In the genomic region with DNA sequence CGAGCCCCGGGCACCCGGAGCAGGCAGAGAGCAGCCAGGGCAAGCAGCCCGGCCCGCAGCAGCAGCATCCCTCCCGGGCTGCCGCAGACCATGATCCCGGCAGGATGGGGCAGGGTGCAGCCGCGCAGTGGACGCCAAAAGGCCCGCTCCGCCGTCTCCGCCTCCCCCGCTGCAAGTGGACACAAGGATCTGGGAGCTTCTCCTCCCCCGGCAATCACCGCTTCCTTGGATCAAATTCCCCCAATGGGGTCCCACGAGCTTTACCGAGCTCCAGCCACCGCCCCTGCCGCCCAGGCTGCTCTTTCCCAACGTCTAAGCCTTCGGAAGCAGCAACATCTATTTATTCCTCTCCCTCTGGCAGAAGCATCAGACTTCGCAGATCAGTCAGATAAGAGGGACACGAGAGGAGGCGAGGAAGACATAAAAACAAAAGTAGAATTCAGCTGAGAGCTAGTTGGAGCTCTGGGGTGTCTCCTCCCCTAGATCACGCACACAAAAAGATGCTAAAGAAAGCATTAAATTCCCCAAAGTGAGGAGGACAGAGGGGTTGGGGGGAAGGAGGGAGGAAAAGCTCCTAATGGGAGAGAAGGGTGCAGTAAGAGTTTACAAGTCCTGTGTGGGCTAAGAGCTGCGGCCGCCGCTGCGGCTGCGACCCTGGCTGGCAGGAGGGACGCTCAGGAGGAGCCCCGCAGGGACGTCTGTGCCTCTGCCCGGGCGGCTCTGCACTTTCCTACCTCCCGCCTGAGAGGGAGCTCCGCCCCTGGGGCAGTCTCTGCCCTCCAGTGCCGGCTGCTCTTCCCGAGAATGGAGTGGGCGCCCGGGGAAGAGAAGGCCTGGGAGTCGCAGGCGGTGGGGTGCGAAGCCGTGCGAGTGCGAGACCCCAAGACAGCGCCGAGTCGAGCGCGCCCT, we compare ENCODE assay signal across 8 cellular contexts. TPM values are rescaled to one million over a fixed set of nuclear protein-coding genes. Genes with fewer than 3 reads are reported as not detected.
DNase-seq lines count a peak whose midpoint lies in the region; ATAC-seq, FAIRE-seq and TF ChIP-seq lines count a peak whose summit lies in the region.

Gene FRZB, minus strand, starts transcription at position 177 of the 909 bp plus-strand sequence. Its CDS starts 85 bp downstream, at position 92.

- no peak within 1 kb of the TSS for H4K91ac ChIP-seq in IMR-90 (ENCODE audit: insufficient read depth, low read depth, low read length)

- peak within 1 kb of the TSS; percentile 58 for H2AK9ac ChIP-seq in IMR-90 (replicated peaks; ENCODE audit: low read depth, low read length, poor library complexity)

- H3K27ac ChIP-seq in IMR-90 (ENCODE audit: insufficient read depth, low read length) = no peak within 1 kb of the TSS
- no peak within 1 kb of the TSS for H3K27ac ChIP-seq in pancreas

- POLR2A ChIA-PET in IMR-90 (lab: Charles Lee; ENCODE audit: unreplicated experiment) = no interaction called here

- BruUV-seq in Calu3 (replicated peaks; lab: Mats Ljungman, UMichigan) (no TSS peak), IMR-90 (replicated peaks; lab: Mats Ljungman, UMichigan) (no TSS peak)

- no peak for TF ChIP-seq RAD21 in IMR-90 (IDR thresholded peaks at IDR 0.05; ENCODE audit: low read length)

- no peak within 1 kb of the TSS for H2BK5ac ChIP-seq in IMR-90 (ENCODE audit: low read depth, low read length, poor library complexity, severe bottlenecking)

- no peaks in the 10 kb centered on the region for H4K20me1 ChIP-seq in IMR-90 (ENCODE audit: insufficient read depth, low read length)

- H3K27me3 Mint-ChIP-seq in Calu3 (ENCODE audit: unreplicated experiment) = peaks cover 18% of the 10 kb centered on the region

- H3K56ac ChIP-seq in IMR-90 (ENCODE audit: extremely low read depth, insufficient read depth, low read length) = no peak within 1 kb of the TSS

- peak within 1 kb of the TSS; percentile 65 for H3K23ac ChIP-seq in IMR-90 (ENCODE audit: low read depth, low read length)

- H4K8ac ChIP-seq in IMR-90 (ENCODE audit: low read depth in 2 of 2, low read length in 2 of 2) = peak within 1 kb of the TSS in 1 of 2 experiments; percentile 67; a peak in 1 of 4 replicates

- no peak for TF ChIP-seq CTCF in Calu3 (IDR thresholded peaks at IDR 0.05; ENCODE audit: unreplicated experiment)
- TF ChIP-seq CTCF in IMR-90 (conservative IDR thresholded peaks at IDR 0.05; ENCODE audit: low read depth, low read length) = no peak
- no peak for TF ChIP-seq CTCF in pancreas (IDR thresholded peaks at IDR 0.05)

- H3K27ac Mint-ChIP-seq in Calu3 (ENCODE audit: unreplicated experiment) = peak within 1 kb of the TSS; percentile 23

- H3K4me3 Mint-ChIP-seq in Calu3 (ENCODE audit: low read depth, unreplicated experiment) = peak within 1 kb of the TSS; percentile 82

- H3K9me1 ChIP-seq in IMR-90 (ENCODE audit: insufficient read depth, low read length) = 0 out of 2 replicates have a peak, but pooled peaks cover 4% of the 10 kb centered on the region

- no peaks in the 10 kb centered on the region for H3K9me3 ChIP-seq in IMR-90 (ENCODE audit: control insufficient read depth, insufficient read depth, low read length)
- H3K9me3 ChIP-seq in adipocyte (ENCODE audit: control insufficient read depth, low read length) = no peaks in the 10 kb centered on the region
- H3K9me3 ChIP-seq in pancreas = no peaks in the 10 kb centered on the region

- no peak for TF ChIP-seq POLR2A in IMR-90 (IDR thresholded peaks at IDR 0.05; ENCODE audit: low read depth, low read length)

- DNase-seq in Calu3 (peak; percentile 54), IMR-90 (peak; percentile 73), adipocyte (ENCODE audit: low read depth) (peak; percentile 93), Right ventricle myocardium superior (peak; percentile 74), pancreas (peak; percentile 7 to 73 (median 43)), superior temporal gyrus (ENCODE audit: extremely low spot score) (no peak)

- H3K4me1 ChIP-seq in IMR-90 (ENCODE audit: control insufficient read depth, insufficient read depth, low read length) (peaks cover 3% of the 10 kb centered on the region; the same call in 1 of the 2 replicates), adipocyte (ENCODE audit: control insufficient read depth, insufficient read depth, low read length) (peaks cover 6% of the 10 kb centered on the region), pancreas (peaks cover 0 to 5% (median 0%) of the 10 kb centered on the region in 3 donors)

- H2AFZ ChIP-seq in IMR-90 (replicated peaks; ENCODE audit: low read length, poor library complexity) = peak within 1 kb of the TSS; percentile 96

- H3K4me1 Mint-ChIP-seq in Calu3 (ENCODE audit: low read depth, unreplicated experiment) = peaks cover 13% of the 10 kb centered on the region

- peak; percentile 86 for ATAC-seq in IMR-90 (ENCODE audit: low read depth)
- peak; percentile 86 for ATAC-seq in Right ventricle myocardium superior (ENCODE audit: poor library complexity)
- peak; percentile 55 to 88 (median 81) for ATAC-seq in pancreas
- ATAC-seq in GM21515 (IDR thresholded peaks at IDR 0.05; ENCODE audit: unreplicated experiment) = no peak
- no peak for ATAC-seq in GM21737 (IDR thresholded peaks at IDR 0.05; ENCODE audit: unreplicated experiment)

- 0 out of 2 replicates have a peak within 1 kb of the TSS, but pooled peaks have one; percentile 14 for H2BK120ac ChIP-seq in IMR-90 (ENCODE audit: low read depth, low read length)

- in situ Hi-C loops in IMR-90 (cut with MboI; ENCODE audit: low sequenced_read_pairs) = no loop called here

- no peak for FAIRE-seq in pancreas (lab: Jason Lieb, UNC)

- peaks cover 9% of the 10 kb centered on the region for H3K36me3 Mint-ChIP-seq in Calu3 (ENCODE audit: insufficient read depth, unreplicated experiment)

- peak within 1 kb of the TSS; percentile 29; the same call in 1 of the 2 replicates for H3K4ac ChIP-seq in IMR-90 (ENCODE audit: low read depth, low read length)

- no peak within 1 kb of the TSS for H2BK15ac ChIP-seq in IMR-90 (ENCODE audit: low read depth, low read length)

- H3K36me3 ChIP-seq in IMR-90 (ENCODE audit: control insufficient read depth, insufficient read depth, low read length) (no peaks in the 10 kb centered on the region), adipocyte (ENCODE audit: control insufficient read depth, insufficient read depth, low read length, severe bottlenecking) (no peaks in the 10 kb centered on the region), pancreas (no peaks in the 10 kb centered on the region)

- peak within 1 kb of the TSS; percentile 14; the same call in 1 of the 2 replicates for H3K14ac ChIP-seq in IMR-90 (replicated peaks; ENCODE audit: low read depth, low read length)

- CTCF ChIA-PET in Calu3 (lab: Charles Lee) = interaction anchor here (0.6 to 1.9 kb wide), 5 partner anchors 23 to 226 kb away, joined by 3 to 6 read pairs (median 4); no protein-coding TSS in a partner anchor
- CTCF ChIA-PET in IMR-90 (lab: Yijun Ruan, JAX) = interaction anchor here (1.5 kb wide), 1 partner anchor 114 kb away, joined by 3 read pairs; no protein-coding TSS in a partner anchor

- no peaks in the 10 kb centered on the region for H3K9me3 Mint-ChIP-seq in Calu3 (ENCODE audit: low read depth, unreplicated experiment)

- no peak within 1 kb of the TSS for H4K5ac ChIP-seq in IMR-90 (ENCODE audit: low read depth, low read length)

- no peaks in the 10 kb centered on the region for H3K79me1 ChIP-seq in IMR-90 (ENCODE audit: low read depth in 1 of 2, low read length in 2 of 2)

- H3K9ac ChIP-seq in IMR-90 (ENCODE audit: low read depth, low read length) = peak within 1 kb of the TSS; percentile 41
- H3K9ac ChIP-seq in adipocyte (ENCODE audit: low read length) = peak within 1 kb of the TSS; percentile 78

- peak within 1 kb of the TSS; percentile 83 for H3K4me2 ChIP-seq in IMR-90 (ENCODE audit: low read depth, low read length)

- H3K18ac ChIP-seq in IMR-90 (ENCODE audit: low read depth, low read length) = no peak within 1 kb of the TSS

- H3K27me3 ChIP-seq in IMR-90 (ENCODE audit: control insufficient read depth, insufficient read depth, low read length) (no peaks in the 10 kb centered on the region), adipocyte (replicated peaks; ENCODE audit: control insufficient read depth, insufficient read depth, low read length) (no peaks in the 10 kb centered on the region), pancreas (no peaks in the 10 kb centered on the region)

- H3K4me3 ChIP-seq in IMR-90 (ENCODE audit: insufficient read depth, low read depth, low read length) = peak within 1 kb of the TSS; percentile 48
- peak within 1 kb of the TSS; percentile 84 for H3K4me3 ChIP-seq in adipocyte (ENCODE audit: low read length)
- H3K4me3 ChIP-seq in pancreas = peak within 1 kb of the TSS in 3 of 4 donors; percentile 10 to 34 (median 17)

- 1% methylated on average over 22 of the region's 55 CpGs; no CpG with 5 or more reads in 1 of the 2 experiments for WGBS in IMR-90 (ENCODE audit: extremely low coverage in 2 of 2, insufficient read length in 1 of 2), 2 experiments
- 9 to 15% methylated on average over 51 to 55 of the region's 55 CpGs for WGBS in pancreas, 2 donors

- no peak within 1 kb of the TSS; the same call in 1 of the 2 replicates for H2BK20ac ChIP-seq in IMR-90 (ENCODE audit: low read depth, low read length)

- dilution Hi-C loops in IMR-90 (cut with HindIII; ENCODE audit: low sequenced_read_pairs, unreplicated experiment) = no loop called here

- H2AK5ac ChIP-seq in IMR-90 (ENCODE audit: low read depth, low read length) = no peak within 1 kb of the TSS

- intact Hi-C loops in Calu3 (cut with micrococcal nuclease; ENCODE audit: unreplicated experiment) = no loop called here
- intact Hi-C loops in IMR-90 (cut with micrococcal nuclease) = no loop called here
- intact Hi-C loops in Right ventricle myocardium superior (cut with DNase I) = no loop called here
- intact Hi-C loops in pancreas (cut with DNase I) = no loop called here

TF ChIP-seq in IMR-90, 13 proteins besides CTCF, POLR2A, EP300 and RAD21:
- TF ChIP-seq CEBPB (IDR thresholded peaks at IDR 0.05; ENCODE audit: low read depth, low read length) (peak; percentile 54; the same call in 1 of the 2 replicates), NFE2L2 (IDR thresholded peaks at IDR 0.05; ENCODE audit: low read depth, low read length) (no peak), MAZ (IDR thresholded peaks at IDR 0.05; ENCODE audit: borderline replicate concordance, low read depth, low read length) (peak; percentile 24; the same call in 1 of the 2 replicates)
TF ChIP-seq in IMR-90: peak in this region for 2.

RNA-seq across cellular contexts. Expression of gene FRZB, which starts in this region (rescaled TPM):
- total RNA-seq in Calu3 (2022) (0.20 and 0.21 TPM in 2 replicates), IMR-90 (2012; rRNA removed) (0.18 and 0.28 TPM in 2 replicates), Right ventricle myocardium superior (1.4 TPM), pancreas (1 to 10 TPM in 2 of 6 donors, under 1 TPM in 4; 0.35 to 2.2 (median 0.60) TPM)
- polyA plus RNA-seq in IMR-90 (2012; rRNA removed) (1.1 and 1.2 TPM in 2 replicates), pancreas (1 to 10 TPM in 1 of 2 donors, under 1 TPM in 1; 0.87 to 3.5 TPM)
- polyA plus RNA-seq in IMR-90 (2012; cell fraction: cytosol; rRNA removed) = 1.1 and 1.9 TPM in 2 replicates
- 0.33 and 0.64 TPM in 2 replicates for polyA plus RNA-seq in IMR-90 (2012; cell fraction: nucleus; rRNA removed; ENCODE audit: low replicate concordance)

Comparison
In these comparisons a context has a peak if more than half of its experiments do, and no peak if none do; other contexts are left out.
1. Peak in DNase-seq in Calu3; RNA of the gene not detected or under 1 TPM.
2. ATAC-seq: peak in IMR-90 (single experiment), Right ventricle myocardium superior (single experiment) and pancreas (4 of 4); none in GM21515 (single experiment) and GM21737 (single experiment).
3. H3K4me3 ChIP-seq: peak in every context shown above with its lines; median percentile 84 in adipocyte; 48 in IMR-90; 17 in pancreas.